In the genomic region with DNA sequence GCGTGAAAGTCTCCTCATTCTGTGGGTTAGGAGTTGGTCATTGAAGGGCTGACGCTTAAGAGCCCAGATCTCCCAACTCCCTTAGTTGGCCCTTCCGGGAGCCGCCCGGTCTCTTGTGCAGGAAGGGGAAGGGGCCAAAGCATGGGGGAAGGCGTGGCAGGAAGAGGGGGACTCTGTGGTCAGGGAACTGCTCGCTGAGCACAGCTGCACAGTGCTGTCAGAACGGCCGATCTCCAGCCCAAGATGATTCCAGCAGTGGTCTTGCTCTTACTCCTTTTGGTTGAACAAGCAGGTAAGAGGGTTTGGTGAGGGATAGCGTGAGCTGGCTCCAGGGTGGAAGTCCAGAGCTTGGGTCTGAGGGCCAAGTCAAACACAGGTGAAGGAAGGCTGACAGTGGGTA, we compare ENCODE assay signal across 10 cellular contexts. TPM values are rescaled to one million over a fixed set of nuclear protein-coding genes. Genes with fewer than 3 reads are reported as not detected.
DNase-seq lines count a peak whose midpoint lies in the region; ATAC-seq and TF ChIP-seq lines count a peak whose summit lies in the region.
"Had no signal": no experiment of that assay in that cellular context is flagged by ENCODE, and none has a peak within 500 bp of the region (broad histone marks: within the 10 kb centered on the region; RNA-seq: fewer than 3 reads in every experiment).

A gene (plus strand): TSS at position 217 of the 400 bp plus-strand sequence. CDS start 27 bp downstream, at position 244.

- H4K20me1 ChIP-seq in mammary epithelial cell (ENCODE audit: insufficient read depth, low read length), result no peaks in the 10 kb centered on the region

- peak within 1 kb of the TSS; percentile 53 for H3K27ac Mint-ChIP-seq in MCF 10A (ENCODE audit: low read depth, unreplicated experiment)
- H3K27ac Mint-ChIP-seq in naive thymus-derived CD4-positive, alpha-beta T cell, result peak within 1 kb of the TSS; percentile 63 to 99 (median 78)
- no peak within 1 kb of the TSS for H3K27ac Mint-ChIP-seq in type B pancreatic cell

- no peak within 1 kb of the TSS for H2AFZ ChIP-seq in mammary epithelial cell (ENCODE audit: low read depth, low read length)

- POLR2A ChIA-PET in MCF 10A (lab: Yijun Ruan, JAX), result interaction anchor here (0.6 to 3.6 kb wide), 5 partner anchors 13 to 90 kb away, joined by 3 to 20 read pairs (median 3); a partner anchor contains a TSS
- POLR2A ChIA-PET in naive thymus-derived CD4-positive, alpha-beta T cell (lab: Charles Lee), result interaction anchor here (0.8 to 16.8 kb wide), 4 partner anchors 9 to 585 kb away, joined by 3 to 508 read pairs (median 11); a partner anchor contains a TSS
- POLR2A ChIA-PET in HEK293T (lab: Yijun Ruan, JAX), result interaction anchor here (3.2 to 6.5 kb wide), 2 partner anchors 10 to 13 kb away, joined by 9 to 32 read pairs; a partner anchor contains a TSS

- CTCF ChIA-PET in MCF 10A (lab: Yijun Ruan, JAX) (interaction anchor here (0.6 to 18.5 kb wide), 7 partner anchors 8 to 158 kb away, joined by 3 to 444 read pairs (median 26); a partner anchor contains a TSS), mammary epithelial cell (lab: Charles Lee; ENCODE audit: low non-redundant PET) (no interaction called here), HEK293T (lab: Yijun Ruan, JAX) (interaction anchor here (0.6 kb wide), 1 partner anchor 9 kb away, joined by 3 read pairs; no protein-coding TSS in a partner anchor)
- CTCF ChIA-PET in naive thymus-derived CD4-positive, alpha-beta T cell (lab: Charles Lee), result interaction anchor here (0.8 to 2.7 kb wide), 2 partner anchors 10 to 76 kb away, joined by 7 to 24 read pairs; a partner anchor contains a TSS

- WGBS in mammary epithelial cell (ENCODE audit: low coverage, missing lambda C conversion rate), result 96% methylated on average over 7 of the region's 10 CpGs

- H3K27me3 Mint-ChIP-seq in MCF 10A (ENCODE audit: insufficient read depth, unreplicated experiment) (no peaks in the 10 kb centered on the region), type B pancreatic cell (no peaks in the 10 kb centered on the region)
- H3K27me3 Mint-ChIP-seq in naive thymus-derived CD4-positive, alpha-beta T cell, result no peaks in the 10 kb centered on the region

- H3K4me2 ChIP-seq in mammary epithelial cell (ENCODE audit: insufficient read depth, low read depth, low read length), result no peak within 1 kb of the TSS

- H3K4me3 Mint-ChIP-seq in MCF 10A (ENCODE audit: unreplicated experiment) (no peak within 1 kb of the TSS), type B pancreatic cell (no peak within 1 kb of the TSS)
- H3K4me3 Mint-ChIP-seq in naive thymus-derived CD4-positive, alpha-beta T cell, result peak within 1 kb of the TSS in 7 of 10 donors; percentile 18 to 83 (median 44)

- H3K9me3 Mint-ChIP-seq in MCF 10A (ENCODE audit: unreplicated experiment), result no peaks in the 10 kb centered on the region
- no peaks in the 10 kb centered on the region for H3K9me3 Mint-ChIP-seq in naive thymus-derived CD4-positive, alpha-beta T cell
- no peaks in the 10 kb centered on the region for H3K9me3 Mint-ChIP-seq in type B pancreatic cell

- H3K27ac ChIP-seq in mammary epithelial cell (ENCODE audit: insufficient read depth, low read depth, low read length), result no peak within 1 kb of the TSS
- peak within 1 kb of the TSS; percentile 20 for H3K27ac ChIP-seq in duodenal mucosa (ENCODE audit: low read depth, low read length)
- no peak within 1 kb of the TSS for H3K27ac ChIP-seq in naive thymus-derived CD4-positive, alpha-beta T cell (ENCODE audit: low read depth, low read length)
- H3K27ac ChIP-seq: C4-2B had no signal

- dilution Hi-C loops in mammary epithelial cell (cut with HindIII; ENCODE audit: low sequenced_read_pairs), result loop anchor here (25.0 kb wide), 1 partner anchor 172 kb away; no protein-coding TSS in a partner anchor

- H3K9me3 ChIP-seq in mammary epithelial cell (replicated peaks; ENCODE audit: insufficient read depth, low read length) (no peaks in the 10 kb centered on the region), duodenal mucosa (ENCODE audit: control insufficient read depth in 1 of 2, low read length in 2 of 2) (no peaks in the 10 kb centered on the region)
- H3K9me3 ChIP-seq in naive thymus-derived CD4-positive, alpha-beta T cell (ENCODE audit: control insufficient read depth in 2 of 3, low read length in 3 of 3), result no peaks in the 10 kb centered on the region

- intact Hi-C loops in MCF 10A (cut with micrococcal nuclease) (no loop called here), mammary epithelial cell (cut with micrococcal nuclease) (no loop called here)
- intact Hi-C loops in naive thymus-derived CD4-positive, alpha-beta T cell (cut with micrococcal nuclease), result no loop called here

- H3K79me2 ChIP-seq in mammary epithelial cell (ENCODE audit: insufficient read depth, low read length), result no peaks in the 10 kb centered on the region

- H3K27me3 ChIP-seq in mammary epithelial cell (ENCODE audit: insufficient read depth, low read length), result no peaks in the 10 kb centered on the region
- no peaks in the 10 kb centered on the region for H3K27me3 ChIP-seq in duodenal mucosa (ENCODE audit: control insufficient read depth in 1 of 2, insufficient read depth in 2 of 2, low read length in 2 of 2)
- no peaks in the 10 kb centered on the region for H3K27me3 ChIP-seq in naive thymus-derived CD4-positive, alpha-beta T cell (ENCODE audit: control insufficient read depth in 2 of 2, insufficient read depth in 2 of 2, low read length in 2 of 2)

- BruUV-seq in MCF 10A (replicated peaks; lab: Mats Ljungman, UMichigan), result no TSS peak
- no TSS peak for BruUV-seq in mammary epithelial cell (replicated peaks; lab: Mats Ljungman, UMichigan)

- ATAC-seq in naive thymus-derived CD4-positive, alpha-beta T cell, result peak; percentile 51
- ATAC-seq in HG03159 (IDR thresholded peaks at IDR 0.05; ENCODE audit: unreplicated experiment) (no peak), GM21381 (IDR thresholded peaks at IDR 0.05; ENCODE audit: unreplicated experiment) (no peak)

- no peak within 1 kb of the TSS for H3K9ac ChIP-seq in mammary epithelial cell (ENCODE audit: insufficient read depth, low read length)
- H3K9ac ChIP-seq in duodenal mucosa (ENCODE audit: low read depth in 1 of 2, low read length in 2 of 2), result no peak within 1 kb of the TSS

- H3K4me3 ChIP-seq in mammary epithelial cell (replicated peaks in 1 of 3; ENCODE audit: insufficient read depth in 1 of 3, low read depth in 2 of 3, low read length in 3 of 3) (no peak within 1 kb of the TSS), duodenal mucosa (ENCODE audit: low read depth in 1 of 2, low read length in 2 of 2) (peak within 1 kb of the TSS; percentile 46 to 65)
- no peak within 1 kb of the TSS for H3K4me3 ChIP-seq in naive thymus-derived CD4-positive, alpha-beta T cell (ENCODE audit: low read length)

- H3K36me3 ChIP-seq in mammary epithelial cell (ENCODE audit: insufficient read depth, low read length), result peaks cover 25% of the 10 kb centered on the region
- peaks cover 30 to 50% of the 10 kb centered on the region in 2 donors for H3K36me3 ChIP-seq in duodenal mucosa (ENCODE audit: control insufficient read depth in 1 of 2, insufficient read depth in 2 of 2, low read length in 2 of 2)
- peaks cover 19 to 48% (median 22%) of the 10 kb centered on the region in 3 experiments for H3K36me3 ChIP-seq in naive thymus-derived CD4-positive, alpha-beta T cell (ENCODE audit: control insufficient read depth in 2 of 3, insufficient read depth in 3 of 3, low read length in 3 of 3)

- TF ChIP-seq CTCF in MCF 10A (IDR thresholded peaks at IDR 0.05; ENCODE audit: unreplicated experiment), result no peak
- TF ChIP-seq CTCF in mammary epithelial cell (conservative IDR thresholded peaks at IDR 0.05 in 1 of 2, IDR thresholded peaks at IDR 0.05 in 1 of 2; ENCODE audit: extremely low read depth in 1 of 2, insufficient read depth in 1 of 2, low read depth in 1 of 2, low read length in 2 of 2), result no peak
- TF ChIP-seq CTCF in type B pancreatic cell (conservative IDR thresholded peaks at IDR 0.05), result no peak

- in situ Hi-C loops in mammary epithelial cell (cut with MboI; ENCODE audit: low sequenced_read_pairs in 2 of 2), result no loop called here

- H3K4me1 Mint-ChIP-seq in MCF 10A (ENCODE audit: insufficient read depth, unreplicated experiment) (peaks cover 7% of the 10 kb centered on the region), type B pancreatic cell (ENCODE audit: unreplicated experiment) (peaks cover 9% of the 10 kb centered on the region)
- peaks cover 32 to 61% (median 50%) of the 10 kb centered on the region in 7 donors for H3K4me1 Mint-ChIP-seq in naive thymus-derived CD4-positive, alpha-beta T cell

- DNase-seq in MCF 10A (ENCODE audit: unreplicated experiment) (no peak), mammary epithelial cell (no peak), type B pancreatic cell (ENCODE audit: extremely low spot score, unreplicated experiment) (no peak), HEK293T (ENCODE audit: extremely low spot score) (no peak)
- no peak for DNase-seq in naive thymus-derived CD4-positive, alpha-beta T cell
- DNase-seq: NCI-H146 had no signal

- H3K36me3 Mint-ChIP-seq in MCF 10A (ENCODE audit: insufficient read depth, unreplicated experiment) (peaks cover 60% of the 10 kb centered on the region), type B pancreatic cell (peaks cover 22% of the 10 kb centered on the region)
- H3K36me3 Mint-ChIP-seq in naive thymus-derived CD4-positive, alpha-beta T cell, result peaks cover 8 to 37% (median 25%) of the 10 kb centered on the region in 5 donors

- H3K4me1 ChIP-seq in mammary epithelial cell (ENCODE audit: insufficient read depth, low read length), result no peaks in the 10 kb centered on the region
- peaks cover 11 to 31% of the 10 kb centered on the region in 2 donors for H3K4me1 ChIP-seq in duodenal mucosa (ENCODE audit: control insufficient read depth in 1 of 2, insufficient read depth in 2 of 2, low read length in 2 of 2)
- H3K4me1 ChIP-seq in naive thymus-derived CD4-positive, alpha-beta T cell (ENCODE audit: control insufficient read depth in 2 of 2, insufficient read depth in 2 of 2, low read length in 2 of 2), result peaks cover 0 to 39% of the 10 kb centered on the region in 2 donors

TF ChIP-seq in HEK293T, 16 proteins besides CTCF, POLR2A, EP300 and RAD21:
- no peak for TF ChIP-seq FOXK2 (IDR thresholded peaks at IDR 0.05)
- no peak for TF ChIP-seq CTBP1 (IDR thresholded peaks at IDR 0.05; ENCODE audit: borderline replicate concordance)

RNA-seq across cellular contexts. Expression of the gene that starts here (rescaled TPM):
- total RNA-seq in MCF 10A (2022), result 1.0 and 2.1 TPM in 2 replicates
- 1 to 10 TPM in 1 of 2 donors, under 1 TPM in 1; 0.50 to 1.0 TPM for total RNA-seq in mammary epithelial cell
- polyA plus RNA-seq in mammary epithelial cell, result 0.17 TPM
- not detected for polyA minus RNA-seq in mammary epithelial cell
- 100 to 1,000 TPM in 1 of 5 experiments, 10 to 100 TPM in 3, 1 to 10 TPM in 1; 2.6 to 171 (median 14.5) TPM for total RNA-seq in naive thymus-derived CD4-positive, alpha-beta T cell
- 1 to 10 TPM; 2.7 to 5.1 TPM for polyA plus RNA-seq in naive thymus-derived CD4-positive, alpha-beta T cell
- 0.80 TPM in 1 of 2 replicates, not detected in the other for total RNA-seq in type B pancreatic cell (ENCODE audit: low replicate concordance)

Comparison
In these comparisons a context has a peak if more than half of its experiments do, and no peak if none do; other contexts are left out.
1. H3K4me3 Mint-ChIP-seq: peak in naive thymus-derived CD4-positive, alpha-beta T cell (7 of 10); none in MCF 10A (single experiment) and type B pancreatic cell (single experiment).
2. H3K4me3 ChIP-seq: peak in duodenal mucosa (2 of 2); none in mammary epithelial cell (0 of 3) and naive thymus-derived CD4-positive, alpha-beta T cell (single experiment).